Comparison of ENCODE assay signal across 8 cellular contexts in genomic region chr12:56223571-56224101, GRCh38. TPM values are rescaled to one million over a fixed set of nuclear protein-coding genes. Genes with fewer than 3 reads are reported as not detected.
A peak's percentile ranks its signal among the peaks of the same experiment; 100 is the strongest.
DNase-seq lines count a peak whose midpoint lies in the region; ATAC-seq lines count a peak whose summit lies in the region.

No MANE protein-coding gene starts in this region.

- H3K4me3 Mint-ChIP-seq in activated CD8-positive, alpha-beta T cell treated with anti-CD3 and anti-CD28 coated beads, Interleukin-2, amount 10 ng/mL, durations not matched to agents 7 days and 5 days: peak overlapping the region; percentile 91

- H3K27ac Mint-ChIP-seq in activated CD8-positive, alpha-beta T cell treated with anti-CD3 and anti-CD28 coated beads, Interleukin-2, amount 10 ng/mL, durations not matched to agents 7 days and 5 days: peak overlapping the region; percentile 85

- H3K9me3 ChIP-seq in iPS-20b (ENCODE audit: insufficient read depth, low read depth, low read length) (no peaks in the 10 kb centered on the region), stomach smooth muscle (ENCODE audit: control insufficient read depth in 2 of 2, low read length in 2 of 2) (no peaks in the 10 kb centered on the region)

- peaks cover 13% of the 10 kb centered on the region; the same call in 1 of the 2 replicates for H3K4me1 ChIP-seq in iPS-20b (ENCODE audit: insufficient read depth, low read length)
- peaks cover 46% of the 10 kb centered on the region for H3K4me1 ChIP-seq in stomach smooth muscle (ENCODE audit: control insufficient read depth, insufficient read depth, low read length)

- peak; percentile 2 for DNase-seq in NCI-H2227 treated with DMSO at 0.1 percent for 48 hours (lab: John Stamatoyannopoulos, UW)
- no peak for DNase-seq in NCI-H2227 (lab: John Stamatoyannopoulos, UW; ENCODE audit: unreplicated experiment)
- no peak for DNase-seq in activated CD8-positive, alpha-beta T cell treated with anti-CD3 and anti-CD28 coated beads, Interleukin-2, amount 10 ng/mL, durations not matched to agents 7 days and 5 days
- DNase-seq in NK-92 (lab: John Stamatoyannopoulos, UW; ENCODE audit: unreplicated experiment): no peak
- no peak for DNase-seq in SHP77 (lab: John Stamatoyannopoulos, UW)
- no peak for DNase-seq in NCI-H1694 (lab: John Stamatoyannopoulos, UW)

- H3K27me3 ChIP-seq in iPS-20b (ENCODE audit: insufficient read depth, low read length): no peaks in the 10 kb centered on the region
- H3K27me3 ChIP-seq in stomach smooth muscle (ENCODE audit: control insufficient read depth in 1 of 2, insufficient read depth in 2 of 2, low read length in 2 of 2): no peaks in the 10 kb centered on the region

- peaks cover 54% of the 10 kb centered on the region for H3K4me1 Mint-ChIP-seq in activated CD8-positive, alpha-beta T cell treated with anti-CD3 and anti-CD28 coated beads, Interleukin-2, amount 10 ng/mL, durations not matched to agents 7 days and 5 days (ENCODE audit: low read depth)

- POLR2A ChIA-PET in activated CD8-positive, alpha-beta T cell treated with anti-CD3 and anti-CD28 coated beads, Interleukin-2, amount 10 ng/mL, durations not matched to agents 7 days and 5 days (lab: Charles Lee): interaction anchor here (0.6 to 1.8 kb wide), 3 partner anchors 70 to 226 kb away, joined by 3 to 7 read pairs (median 6); partner anchors contain the start of genes CNPY2 and TIMELESS

- no peak for ATAC-seq in activated CD8-positive, alpha-beta T cell treated with anti-CD3 and anti-CD28 coated beads, Interleukin-2, amount 10 ng/mL, durations not matched to agents 7 days and 5 days

- no peaks in the 10 kb centered on the region for H3K27me3 Mint-ChIP-seq in activated CD8-positive, alpha-beta T cell treated with anti-CD3 and anti-CD28 coated beads, Interleukin-2, amount 10 ng/mL, durations not matched to agents 7 days and 5 days (ENCODE audit: low read depth)

- H3K36me3 Mint-ChIP-seq in activated CD8-positive, alpha-beta T cell treated with anti-CD3 and anti-CD28 coated beads, Interleukin-2, amount 10 ng/mL, durations not matched to agents 7 days and 5 days (ENCODE audit: low read depth): peaks cover 13% of the 10 kb centered on the region

- H3K4me3 ChIP-seq in iPS-20b (ENCODE audit: low read length): peak overlapping the region; percentile 50; the same call in 1 of the 2 replicates
- H3K4me3 ChIP-seq in stomach smooth muscle (ENCODE audit: low read length in 2 of 2): peak overlapping the region; percentile 72 to 84

- H3K36me3 ChIP-seq in iPS-20b (ENCODE audit: insufficient read depth, low read depth, low read length) (peaks cover 10% of the 10 kb centered on the region; the same call in 1 of the 2 replicates), stomach smooth muscle (ENCODE audit: control insufficient read depth in 2 of 2, insufficient read depth in 2 of 2, low read length in 2 of 2) (peaks cover 0 to 7% of the 10 kb centered on the region in 2 donors)

- no peaks in the 10 kb centered on the region for H3K9me3 Mint-ChIP-seq in activated CD8-positive, alpha-beta T cell treated with anti-CD3 and anti-CD28 coated beads, Interleukin-2, amount 10 ng/mL, durations not matched to agents 7 days and 5 days (ENCODE audit: insufficient read depth)

- CTCF ChIA-PET in activated CD8-positive, alpha-beta T cell treated with anti-CD3 and anti-CD28 coated beads, Interleukin-2, amount 10 ng/mL, durations not matched to agents 7 days and 5 days (lab: Charles Lee): interaction anchor here (2.2 to 4.2 kb wide), 4 partner anchors 17 to 105 kb away, joined by 12 to 69 read pairs (median 45); partner anchors contain the start of genes SMARCC2 and ZC3H10

- peak overlapping the region; percentile 46 for H3K27ac ChIP-seq in iPS-20b (ENCODE audit: low read length)
- H3K27ac ChIP-seq in stomach smooth muscle (ENCODE audit: low read length): peak overlapping the region; percentile 84

- H3K9ac ChIP-seq in iPS-20b (ENCODE audit: low read depth, low read length): peak overlapping the region; percentile 64; the same call in 1 of the 2 replicates
- peak overlapping the region; percentile 55 to 74 for H3K9ac ChIP-seq in stomach smooth muscle (ENCODE audit: low read length in 2 of 2)

RNA-seq across cellular contexts. Expression of gene NABP2, which starts 0.5 kb away (rescaled TPM):
- total RNA-seq in activated CD8-positive, alpha-beta T cell treated with anti-CD3 and anti-CD28 coated beads, Interleukin-2, amount 10 ng/mL, durations not matched to agents 7 days and 5 days: 10 to 100 TPM; 64.3 to 69.5 TPM

RNA-seq across cellular contexts. Expression of gene RNF41, which starts 1.9 kb away (rescaled TPM):
- total RNA-seq in activated CD8-positive, alpha-beta T cell treated with anti-CD3 and anti-CD28 coated beads, Interleukin-2, amount 10 ng/mL, durations not matched to agents 7 days and 5 days: 10 to 100 TPM; 27.9 to 32.9 TPM

RNA-seq across cellular contexts. Expression of gene SLC39A5, which starts 6.2 kb away (rescaled TPM):
- total RNA-seq in activated CD8-positive, alpha-beta T cell treated with anti-CD3 and anti-CD28 coated beads, Interleukin-2, amount 10 ng/mL, durations not matched to agents 7 days and 5 days: under 1 TPM in 1 of 2 experiments, not detected in 1; 0.52 TPM

RNA-seq across cellular contexts. Expression of gene SMARCC2, which starts 34.4 kb away (rescaled TPM):
- 100 to 1,000 TPM; 144 to 154 TPM for total RNA-seq in activated CD8-positive, alpha-beta T cell treated with anti-CD3 and anti-CD28 coated beads, Interleukin-2, amount 10 ng/mL, durations not matched to agents 7 days and 5 days

RNA-seq across cellular contexts. Expression of gene ANKRD52, which starts 34.5 kb away (rescaled TPM):
- 10 to 100 TPM; 54.5 to 55.0 TPM for total RNA-seq in activated CD8-positive, alpha-beta T cell treated with anti-CD3 and anti-CD28 coated beads, Interleukin-2, amount 10 ng/mL, durations not matched to agents 7 days and 5 days
